Comparison of ENCODE assay signal across 26 cellular contexts in genomic region chr3:179738998-179739397, GRCh38.
"Had no signal": no experiment of that assay in that cellular context is flagged by ENCODE, and none has a peak within 500 bp of the region (broad histone marks: within the 10 kb centered on the region; RNA-seq: fewer than 3 reads in every experiment).

No MANE protein-coding gene starts in this region.

- H3K79me2 ChIP-seq: parathyroid adenoma had no signal

- H3K27me3 Mint-ChIP-seq: naive B cell; stimulated activated naive CD8-positive, alpha-beta T cell treated with anti-CD3 and anti-CD28 coated beads, Interleukin-15, amount 100 ng/mL, for 72 hours; type B pancreatic cell had no signal

- H3K27me3 ChIP-seq: neural progenitor cell, neutrophil, right atrium auricular region, sigmoid colon, spleen, tibial nerve, uterus had no signal

- H3K36me3 ChIP-seq: neural progenitor cell, neutrophil, uterus had no signal

- H3K9me3 Mint-ChIP-seq: mesothelial cell of epicardium; naive B cell; natural killer cell; nephron progenitor cell; neural progenitor cell; stimulated activated effector memory CD8-positive, alpha-beta T cell treated with anti-CD3 and anti-CD28 coated beads, Interleukin-12 subunit alpha, Interleukin-12 subunit beta, amount 100 ng/mL, for 72 hours; stimulated activated naive CD8-positive, alpha-beta T cell treated with anti-CD3 and anti-CD28 coated beads, Interleukin-15, amount 100 ng/mL, for 72 hours; type B pancreatic cell had no signal

- FAIRE-seq: keratinocyte, small intestine had no signal

- H2AFZ ChIP-seq: neural progenitor cell, parathyroid adenoma had no signal

- H3K27ac Mint-ChIP-seq: mesothelial cell of epicardium, naive B cell, natural killer cell, nephron progenitor cell, neural progenitor cell, type B pancreatic cell had no signal

- H3K4me2 ChIP-seq: neural progenitor cell had no signal

- H3K27ac ChIP-seq: neural progenitor cell, neutrophil, parathyroid adenoma, right atrium auricular region, sigmoid colon, spleen, tibial nerve, uterus had no signal

- H3K4me1 ChIP-seq: neural progenitor cell, parathyroid adenoma, sigmoid colon, spleen, tibial nerve, uterus had no signal

- H3K9ac ChIP-seq: neural progenitor cell, parathyroid adenoma had no signal

- H3K9me3 ChIP-seq: neutrophil, right atrium auricular region, sigmoid colon, spleen, tibial nerve, uterus had no signal

- H3K4me3 ChIP-seq: lung, neural progenitor cell, right atrium auricular region, sigmoid colon, spleen, tibial nerve, uterus had no signal

- H3K4me1 Mint-ChIP-seq: natural killer cell; neural progenitor cell; stimulated activated naive CD8-positive, alpha-beta T cell treated with anti-CD3 and anti-CD28 coated beads, Interleukin-15, amount 100 ng/mL, for 72 hours had no signal

- H3K36me3 Mint-ChIP-seq: natural killer cell had no signal

- H3K4me3 Mint-ChIP-seq: mesothelial cell of epicardium; naive B cell; natural killer cell; nephron progenitor cell; neural progenitor cell; stimulated activated naive CD8-positive, alpha-beta T cell treated with anti-CD3 and anti-CD28 coated beads, Interleukin-15, amount 100 ng/mL, for 72 hours; type B pancreatic cell had no signal

- ATAC-seq: natural killer cell; stimulated activated naive CD8-positive, alpha-beta T cell treated with anti-CD3 and anti-CD28 coated beads, Interleukin-15, amount 100 ng/mL, for 72 hours had no signal

- DNase-seq: hippocampal formation; kidney glomerular epithelial cell; left cardiac atrium; mesendoderm; naive B cell; natural killer cell; nephron progenitor cell; occipital lobe; sigmoid colon; small intestine; spleen; stimulated activated CD4-positive, alpha-beta T cell treated with anti-CD3 and anti-CD28 coated beads, Interleukin-4, amount 100 ng/mL, for 24 hours; stimulated activated naive CD4-positive, alpha-beta T cell treated with Interleukin-2 at 50 U/mL for 16 hours; stimulated activated naive CD8-positive, alpha-beta T cell treated with anti-CD3 and anti-CD28 coated beads, Interleukin-15, amount 100 ng/mL, for 72 hours; substantia nigra; uterus had no signal
